ENCODE assay signal across 8 cellular contexts in genomic region chr11:68002943-68003845, GRCh38. TPM values are rescaled to one million over a fixed set of nuclear protein-coding genes. Genes with fewer than 3 reads are reported as not detected.
A peak's percentile ranks its signal among the peaks of the same experiment; 100 is the strongest.
DNase-seq lines count a peak whose midpoint lies in the region; ATAC-seq, FAIRE-seq and TF ChIP-seq lines count a peak whose summit lies in the region.

No MANE protein-coding gene starts in this region.

- ATAC-seq in HG02840 (IDR thresholded peaks at IDR 0.05; ENCODE audit: low FRiP score, unreplicated experiment) (peak; percentile 43), sciatic nerve (peak; percentile 41)

- no peak for TF ChIP-seq POLR2A in GM12891 (IDR thresholded peaks at IDR 0.05; ENCODE audit: low read depth, low read length)

- FAIRE-seq in GM12891 (lab: Jason Lieb, UNC): peak; percentile 97

- intact Hi-C loops in head of caudate nucleus (cut with DNase I) (no loop called here), sciatic nerve (cut with DNase I) (no loop called here)

- no peak for DNase-seq in GM12891 (ENCODE audit: insufficient read length, low spot score)
- DNase-seq in NOMO-1 (lab: John Stamatoyannopoulos, UW; ENCODE audit: unreplicated experiment in 2 of 2): peak; percentile 16 to 33
- DNase-seq in activated T-helper 1 cell treated with anti-CD3 and anti-CD28 coated beads, Interleukin-2, amount 50 U/mL, for 16 hours (ENCODE audit: low read depth in 1 of 2, low spot score in 1 of 2): peak; percentile 18 to 32
- peak in 27 of 42 donors; percentile 29 to 71 (median 51) for DNase-seq in head of caudate nucleus
- DNase-seq in sciatic nerve (ENCODE audit: low spot score): peak; percentile 75
- DNase-seq in putamen (ENCODE audit: low spot score): no peak
- no peak for DNase-seq in GF-D8 (lab: John Stamatoyannopoulos, UW)

TF ChIP-seq in GM12891, 5 proteins besides CTCF, POLR2A, EP300 and RAD21:
- TF ChIP-seq POLR2AphosphoS5 (IDR thresholded peaks at IDR 0.05; ENCODE audit: low read depth, low read length) (no peak), SPI1 (IDR thresholded peaks at IDR 0.05; ENCODE audit: low read depth, low read length) (peak; percentile 85), POU2F2 (IDR thresholded peaks at IDR 0.05; ENCODE audit: low read depth, low read length) (no peak), PAX5 (IDR thresholded peaks at IDR 0.05; ENCODE audit: insufficient read depth, low read length, severe bottlenecking) (no peak)

RNA-seq across cellular contexts. Expression of gene UNC93B1, which starts 0.7 kb away (rescaled TPM):
- 34.5 TPM for polyA plus RNA-seq in GM12891 (2012; ENCODE audit: low read depth, missing spikeins)
- total RNA-seq in sciatic nerve: 37.0 TPM

RNA-seq across cellular contexts. Expression of gene ALDH3B1, which starts 6.9 kb away (rescaled TPM):
- 0.06 TPM for polyA plus RNA-seq in GM12891 (2012; ENCODE audit: low read depth, missing spikeins)
- total RNA-seq in sciatic nerve: 46.7 TPM

RNA-seq across cellular contexts. Expression of gene NDUFS8, which starts 27.3 kb away (rescaled TPM):
- 127 TPM for polyA plus RNA-seq in GM12891 (2012; ENCODE audit: low read depth, missing spikeins)
- 63.9 TPM for total RNA-seq in sciatic nerve

RNA-seq across cellular contexts. Expression of gene TCIRG1, which starts 35.6 kb away (rescaled TPM):
- polyA plus RNA-seq in GM12891 (2012; ENCODE audit: low read depth, missing spikeins): 85.7 TPM
- total RNA-seq in sciatic nerve: 128 TPM

Comparison
In these comparisons a context has a peak if more than half of its experiments do, and no peak if none do; other contexts are left out.
1. DNase-seq: peak in NOMO-1 (2 of 2), activated T-helper 1 cell treated with anti-CD3 and anti-CD28 coated beads, Interleukin-2, amount 50 U/mL, for 16 hours (2 of 2), head of caudate nucleus (27 of 42) and sciatic nerve (single experiment); none in GM12891 (single experiment), putamen (single experiment) and GF-D8 (single experiment).